ENCODE assay signal across 1 cellular context in the genomic region with DNA sequence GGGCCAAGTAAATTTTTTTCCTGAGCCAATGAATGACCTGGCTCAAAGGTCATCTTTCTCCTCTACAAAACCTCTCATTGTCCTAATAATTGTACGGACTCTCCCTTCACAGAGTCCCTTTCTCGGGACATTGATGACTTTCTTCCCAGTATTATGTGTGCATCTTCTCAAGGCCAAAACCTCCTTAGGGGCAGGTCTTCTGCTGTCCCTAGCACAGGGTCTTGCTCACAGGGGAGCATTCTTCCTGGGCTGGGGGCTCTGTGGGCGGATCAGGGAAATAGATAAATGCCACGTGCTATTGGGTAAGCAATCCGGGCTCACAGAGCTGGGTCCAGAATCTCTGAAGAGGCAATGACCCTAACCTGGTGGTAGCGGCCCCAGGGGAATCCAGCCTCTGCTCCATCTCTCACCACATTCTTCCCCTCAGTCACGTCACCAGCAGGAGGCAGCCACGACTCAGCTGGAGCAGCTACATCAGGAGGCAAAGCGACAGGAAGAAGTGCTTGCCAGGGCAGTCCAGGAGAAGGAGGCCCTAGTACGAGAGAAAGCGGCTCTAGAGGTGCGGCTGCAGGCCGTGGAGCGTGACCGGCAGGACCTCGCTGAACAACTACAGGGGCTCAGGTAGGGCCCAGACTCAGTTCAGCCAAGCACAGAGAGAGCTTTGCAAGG.
TF ChIP-seq lines count a peak whose summit lies in the region.

No MANE protein-coding gene starts in this region.

TF ChIP-seq in HCT116, 20 proteins besides CTCF, POLR2A, EP300 and RAD21:
- TF ChIP-seq, protein P1, sequence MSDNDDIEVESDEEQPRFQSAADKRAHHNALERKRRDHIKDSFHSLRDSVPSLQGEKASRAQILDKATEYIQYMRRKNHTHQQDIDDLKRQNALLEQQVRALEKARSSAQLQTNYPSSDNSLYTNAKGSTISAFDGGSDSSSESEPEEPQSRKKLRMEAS (IDR thresholded peaks at IDR 0.05): no peak
